In genomic region chr14:55301722-55302121, GRCh38 we compare ENCODE assay signal across 9 cellular contexts. TPM values are rescaled to one million over a fixed set of nuclear protein-coding genes. Genes with fewer than 3 reads are reported as not detected.
DNase-seq lines count a peak whose midpoint lies in the region; ATAC-seq and TF ChIP-seq lines count a peak whose summit lies in the region.
"Had no signal": no experiment of that assay in that cellular context is flagged by ENCODE, and none has a peak within 500 bp of the region (broad histone marks: within the 10 kb centered on the region; RNA-seq: fewer than 3 reads in every experiment).

No MANE protein-coding gene starts in this region.

- peaks cover 11% of the 10 kb centered on the region for H3K4me1 ChIP-seq in CD4-positive, CD25-positive, alpha-beta regulatory T cell (ENCODE audit: control insufficient read depth, insufficient read depth, low read length, poor library complexity, severe bottlenecking)
- H3K4me1 ChIP-seq in left ventricle myocardium inferior (peaks cover 67% of the 10 kb centered on the region), testis (peaks cover 38% of the 10 kb centered on the region)

- TF ChIP-seq CTCF in HFFc6 (IDR thresholded peaks at IDR 0.05) (no peak), left ventricle myocardium inferior (IDR thresholded peaks at IDR 0.05; ENCODE audit: borderline replicate concordance) (no peak), testis (IDR thresholded peaks at IDR 0.05) (no peak)

- no peaks in the 10 kb centered on the region for H3K9me3 Mint-ChIP-seq in CD4-positive, CD25-positive, alpha-beta regulatory T cell
- no peaks in the 10 kb centered on the region for H3K9me3 Mint-ChIP-seq in HFFc6
- H3K9me3 Mint-ChIP-seq in T-helper 1 cell treated with Interleukin-12 subunit alpha and Interleukin-12 subunit beta and Interleukin-4 antibody, amounts not matched to agents 30 μg/mL and 1 μg/mL, for 36 hours = no peaks in the 10 kb centered on the region

- H3K27me3 ChIP-seq in CD4-positive, CD25-positive, alpha-beta regulatory T cell (ENCODE audit: control insufficient read depth, insufficient read depth, low read length) = no peaks in the 10 kb centered on the region
- H3K27me3 ChIP-seq in left ventricle myocardium inferior (ENCODE audit: low read depth) (no peaks in the 10 kb centered on the region), testis (no peaks in the 10 kb centered on the region)

- ATAC-seq in CD4-positive, CD25-positive, alpha-beta regulatory T cell (ENCODE audit: low read depth in 2 of 2) = peak; percentile 36 to 60
- ATAC-seq in GM18909 (IDR thresholded peaks at IDR 0.05; ENCODE audit: poor library complexity, unreplicated experiment) = no peak

- no peak overlapping the region for H3K27ac Mint-ChIP-seq in CD4-positive, CD25-positive, alpha-beta regulatory T cell
- H3K27ac Mint-ChIP-seq in HFFc6 = peak overlapping the region; percentile 43
- H3K27ac Mint-ChIP-seq in T-helper 1 cell treated with Interleukin-12 subunit alpha and Interleukin-12 subunit beta and Interleukin-4 antibody, amounts not matched to agents 30 μg/mL and 1 μg/mL, for 36 hours = peak overlapping the region; percentile 34

- H3K27ac ChIP-seq in CD4-positive, CD25-positive, alpha-beta regulatory T cell (ENCODE audit: insufficient read depth, low read length, poor library complexity, severe bottlenecking) = no peak overlapping the region
- H3K27ac ChIP-seq in left ventricle myocardium inferior (replicated peaks) (peak overlapping the region; percentile 77), testis (no peak overlapping the region)
- H3K27ac ChIP-seq: parathyroid adenoma had no signal

- H3K4me3 Mint-ChIP-seq in CD4-positive, CD25-positive, alpha-beta regulatory T cell = no peak overlapping the region
- no peak overlapping the region for H3K4me3 Mint-ChIP-seq in HFFc6
- no peak overlapping the region for H3K4me3 Mint-ChIP-seq in T-helper 1 cell treated with Interleukin-12 subunit alpha and Interleukin-12 subunit beta and Interleukin-4 antibody, amounts not matched to agents 30 μg/mL and 1 μg/mL, for 36 hours

- peaks cover 23% of the 10 kb centered on the region for H3K36me3 Mint-ChIP-seq in CD4-positive, CD25-positive, alpha-beta regulatory T cell
- H3K36me3 Mint-ChIP-seq in HFFc6 (ENCODE audit: low read depth) = peaks cover 15% of the 10 kb centered on the region
- H3K36me3 Mint-ChIP-seq in T-helper 1 cell treated with Interleukin-12 subunit alpha and Interleukin-12 subunit beta and Interleukin-4 antibody, amounts not matched to agents 30 μg/mL and 1 μg/mL, for 36 hours (ENCODE audit: low read depth) = peaks cover 27% of the 10 kb centered on the region

- H3K4me3 ChIP-seq in CD4-positive, CD25-positive, alpha-beta regulatory T cell (ENCODE audit: low read depth, low read length) = no peak overlapping the region
- H3K4me3 ChIP-seq in left ventricle myocardium inferior (no peak overlapping the region), testis (no peak overlapping the region)

- no peaks in the 10 kb centered on the region for H3K27me3 Mint-ChIP-seq in CD4-positive, CD25-positive, alpha-beta regulatory T cell
- H3K27me3 Mint-ChIP-seq in HFFc6 (ENCODE audit: insufficient read depth) = peaks cover 4% of the 10 kb centered on the region; the same call in 1 of the 2 replicates
- H3K27me3 Mint-ChIP-seq in T-helper 1 cell treated with Interleukin-12 subunit alpha and Interleukin-12 subunit beta and Interleukin-4 antibody, amounts not matched to agents 30 μg/mL and 1 μg/mL, for 36 hours (ENCODE audit: low read depth) = no peaks in the 10 kb centered on the region

- no peaks in the 10 kb centered on the region for H3K9me3 ChIP-seq in CD4-positive, CD25-positive, alpha-beta regulatory T cell (ENCODE audit: control insufficient read depth in 2 of 2, low read length in 2 of 2)
- H3K9me3 ChIP-seq in left ventricle myocardium inferior (replicated peaks) (no peaks in the 10 kb centered on the region), testis (no peaks in the 10 kb centered on the region)

- no peaks in the 10 kb centered on the region for H3K36me3 ChIP-seq in CD4-positive, CD25-positive, alpha-beta regulatory T cell (ENCODE audit: control insufficient read depth, insufficient read depth, low read length)
- peaks cover 12% of the 10 kb centered on the region for H3K36me3 ChIP-seq in left ventricle myocardium inferior
- H3K36me3 ChIP-seq in testis (ENCODE audit: low read depth, missing control alignments) = no peaks in the 10 kb centered on the region

- TF ChIP-seq POLR2A in testis (IDR thresholded peaks at IDR 0.05) = no peak

- intact Hi-C loops in left ventricle myocardium inferior (cut with micrococcal nuclease) = no loop called here
- intact Hi-C loops in testis (cut with DNase I; ENCODE audit: low total_unique reads) = no loop called here

- 56 to 63% methylated on average over 1 of the region's 1 CpG for WGBS in testis, 2 donors

- H3K4me1 Mint-ChIP-seq in CD4-positive, CD25-positive, alpha-beta regulatory T cell = peaks cover 31 to 67% (median 53%) of the 10 kb centered on the region in 4 donors
- H3K4me1 Mint-ChIP-seq in HFFc6 (ENCODE audit: low read depth) = peaks cover 19% of the 10 kb centered on the region
- H3K4me1 Mint-ChIP-seq in T-helper 1 cell treated with Interleukin-12 subunit alpha and Interleukin-12 subunit beta and Interleukin-4 antibody, amounts not matched to agents 30 μg/mL and 1 μg/mL, for 36 hours (ENCODE audit: low read depth) = peaks cover 61% of the 10 kb centered on the region

- no peak for DNase-seq in CD4-positive, CD25-positive, alpha-beta regulatory T cell
- peak; percentile 60 for DNase-seq in HFFc6
- DNase-seq in left ventricle myocardium inferior = no peak
- no peak for DNase-seq in OCI-M2 (lab: John Stamatoyannopoulos, UW; ENCODE audit: unreplicated experiment)
- DNase-seq in testis = no peak
- DNase-seq in NCI-H526 (lab: John Stamatoyannopoulos, UW) = no peak

RNA-seq across cellular contexts. Expression of gene FBXO34, which starts 30.5 kb away (rescaled TPM):
- total RNA-seq in CD4-positive, CD25-positive, alpha-beta regulatory T cell = 32.4 TPM
- 10 to 100 TPM; 28.8 to 41.6 (median 33.4) TPM for polyA plus RNA-seq in CD4-positive, CD25-positive, alpha-beta regulatory T cell
- 10 to 100 TPM; 10.3 to 13.5 (median 11.7) TPM for total RNA-seq in HFFc6 (2021; fragmentation: NEBNext Ultra II Directional; extraction: Animal tissue kit (Norgen Biotek cat#: 25700))
- total RNA-seq in left ventricle myocardium inferior (22.4 TPM), testis (10 to 100 TPM; 84.4 to 91.7 TPM)
- 62.1 TPM for polyA plus RNA-seq in testis (ENCODE audit: insufficient read depth, low read depth, low replicate concordance)

Comparison
In these comparisons a context has a peak if more than half of its experiments do, and no peak if none do; other contexts are left out.
1. H3K27ac Mint-ChIP-seq: peak in HFFc6 (single experiment) and T-helper 1 cell treated with Interleukin-12 subunit alpha and Interleukin-12 subunit beta and Interleukin-4 antibody, amounts not matched to agents 30 μg/mL and 1 μg/mL, for 36 hours (single experiment); none in CD4-positive, CD25-positive, alpha-beta regulatory T cell (0 of 3).